19 cellular contexts compared by ENCODE assay signal in the genomic region with DNA sequence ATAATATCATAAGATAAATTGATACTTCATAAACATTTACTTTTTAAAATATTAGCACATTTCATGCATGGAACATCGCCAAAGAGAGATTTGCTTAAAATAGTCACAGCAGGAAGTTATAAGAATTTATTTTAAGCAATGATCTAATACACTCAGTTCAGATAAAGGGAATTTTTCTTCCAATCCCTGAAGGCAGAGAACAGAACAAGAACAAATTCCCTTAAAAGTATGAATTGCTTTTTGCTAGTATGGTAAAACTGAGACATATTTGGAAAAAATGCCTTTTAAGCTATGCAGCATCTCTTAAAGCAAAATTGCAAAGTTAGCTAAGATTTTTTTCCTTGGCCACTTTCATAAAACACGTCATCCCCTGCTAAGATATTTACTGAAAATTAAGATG.
DNase-seq lines count a peak whose midpoint lies in the region; ATAC-seq and TF ChIP-seq lines count a peak whose summit lies in the region.
"Had no signal": no experiment of that assay in that cellular context is flagged by ENCODE, and none has a peak within 500 bp of the region (broad histone marks: within the 10 kb centered on the region; RNA-seq: fewer than 3 reads in every experiment).

No MANE protein-coding gene starts in this region.

- intact Hi-C loops in IMR-90 (cut with micrococcal nuclease), result loop anchor here (2.0 kb wide), 1 partner anchor 13 kb away; no protein-coding TSS in a partner anchor

- H3K4me2 ChIP-seq in IMR-90 (ENCODE audit: low read depth, low read length) (no peak overlapping the region), trophoblast cell (ENCODE audit: low read length) (no peak overlapping the region)
- H3K4me2 ChIP-seq: GM23338 had no signal

- no peaks in the 10 kb centered on the region for H3K79me2 ChIP-seq in trophoblast cell (ENCODE audit: control insufficient read depth, insufficient read depth, low read length, poor library complexity)

- no peaks in the 10 kb centered on the region for H4K20me1 ChIP-seq in IMR-90 (ENCODE audit: insufficient read depth, low read length)

- no CpG with 5 or more reads among the region's 2 CpGs for whole genome bisulfite sequencing in IMR-90 (ENCODE audit: extremely low coverage in 2 of 2, insufficient read length in 1 of 2), 2 experiments
- no CpG with 5 or more reads among the region's 2 CpGs for WGBS in trophoblast cell (ENCODE audit: extremely low coverage, insufficient coverage, insufficient read length)

- H2AFZ ChIP-seq in IMR-90 (replicated peaks; ENCODE audit: low read length, poor library complexity) (no peak overlapping the region), trophoblast cell (ENCODE audit: insufficient read depth, low read length, poor library complexity) (no peak overlapping the region)
- H2AFZ ChIP-seq: GM23338 had no signal

- H2BK120ac ChIP-seq in IMR-90 (ENCODE audit: low read depth, low read length) (no peak overlapping the region), trophoblast cell (ENCODE audit: insufficient read depth, low read length, poor library complexity) (no peak overlapping the region)

- H4K91ac ChIP-seq in IMR-90 (ENCODE audit: insufficient read depth, low read depth, low read length) (no peak overlapping the region), trophoblast cell (ENCODE audit: low read depth, low read length) (no peak overlapping the region)

- no peak overlapping the region for H2BK20ac ChIP-seq in IMR-90 (ENCODE audit: low read depth, low read length)

- peaks cover 15% of the 10 kb centered on the region for H3K4me1 Mint-ChIP-seq in nephron
- H3K4me1 Mint-ChIP-seq: GM23338, IgD-negative memory B cell had no signal

- no peak for TF ChIP-seq RAD21 in IMR-90 (IDR thresholded peaks at IDR 0.05; ENCODE audit: low read length)

- dilution Hi-C loops in IMR-90 (cut with HindIII; ENCODE audit: low sequenced_read_pairs, unreplicated experiment), result no loop called here

- peaks cover 9% of the 10 kb centered on the region for H3K36me3 Mint-ChIP-seq in nephron (ENCODE audit: low read depth)

- in situ Hi-C loops in IMR-90 (cut with MboI; ENCODE audit: low sequenced_read_pairs) (no loop called here), astrocyte of the spinal cord (cut with HindIII; ENCODE audit: low sequenced_read_pairs) (no loop called here)

- no TSS peak for BruUV-seq in IMR-90 (replicated peaks; lab: Mats Ljungman, UMichigan)

- CTCF ChIA-PET in IMR-90 (lab: Yijun Ruan, JAX), result no interaction called here

- no peak overlapping the region for H3K56ac ChIP-seq in IMR-90 (ENCODE audit: extremely low read depth, insufficient read depth, low read length)

- no peaks in the 10 kb centered on the region for H3K9me3 Mint-ChIP-seq in nephron
- H3K9me3 Mint-ChIP-seq: GM23338, IgD-negative memory B cell had no signal

- TF ChIP-seq CTCF in IMR-90 (conservative IDR thresholded peaks at IDR 0.05; ENCODE audit: low read depth, low read length) (no peak), astrocyte of the spinal cord (IDR thresholded peaks at IDR 0.05; ENCODE audit: low read depth, low read length) (no peak), nephron (IDR thresholded peaks at IDR 0.05; ENCODE audit: unreplicated experiment in 3 of 3) (no peak)

- POLR2A ChIA-PET in IMR-90 (lab: Charles Lee; ENCODE audit: unreplicated experiment), result no interaction called here

- H3K27me3 Mint-ChIP-seq in nephron (ENCODE audit: low read depth), result no peaks in the 10 kb centered on the region
- H3K27me3 Mint-ChIP-seq: IgD-negative memory B cell had no signal

- ATAC-seq in IMR-90 (ENCODE audit: low read depth), result no peak
- no peak for ATAC-seq in HG02623 (IDR thresholded peaks at IDR 0.05; ENCODE audit: unreplicated experiment)
- ATAC-seq: GM23338, Panc1 had no signal

- no peak overlapping the region for H3K9ac ChIP-seq in IMR-90 (ENCODE audit: low read depth, low read length)
- no peak overlapping the region for H3K9ac ChIP-seq in trophoblast cell (ENCODE audit: low read length)

- no peak overlapping the region for H2BK12ac ChIP-seq in trophoblast cell (ENCODE audit: low read length)

- H3K4me3 ChIP-seq in IMR-90 (ENCODE audit: insufficient read depth, low read depth, low read length) (no peak overlapping the region), astrocyte of the spinal cord (ENCODE audit: low read depth, low read length) (no peak overlapping the region), trophoblast cell (ENCODE audit: low read depth, low read length) (no peak overlapping the region)
- H3K4me3 ChIP-seq: GM23338, MG63 had no signal

- H3K23ac ChIP-seq in IMR-90 (ENCODE audit: low read depth, low read length), result no peak overlapping the region
- H3K23ac ChIP-seq in trophoblast cell (ENCODE audit: low read length), result no peak overlapping the region

- H2AK5ac ChIP-seq in IMR-90 (ENCODE audit: low read depth, low read length) (no peak overlapping the region), trophoblast cell (ENCODE audit: low read length) (no peak overlapping the region)

- no peaks in the 10 kb centered on the region for H3K4me1 ChIP-seq in IMR-90 (ENCODE audit: control insufficient read depth, insufficient read depth, low read length)
- no peaks in the 10 kb centered on the region for H3K4me1 ChIP-seq in trophoblast cell (ENCODE audit: control insufficient read depth in 1 of 2, insufficient read depth in 2 of 2, low read length in 2 of 2)

- H3K18ac ChIP-seq in IMR-90 (ENCODE audit: low read depth, low read length), result no peak overlapping the region
- no peak overlapping the region for H3K18ac ChIP-seq in trophoblast cell (ENCODE audit: low read length)

- H2BK5ac ChIP-seq in IMR-90 (ENCODE audit: low read depth, low read length, poor library complexity, severe bottlenecking) (no peak overlapping the region), trophoblast cell (ENCODE audit: low read depth, low read length, poor library complexity) (no peak overlapping the region)

- DNase-seq in IMR-90, result peak; percentile 40
- peak; percentile 26 for DNase-seq in astrocyte of the spinal cord (ENCODE audit: low read depth, low spot score)
- peak; percentile 41 for DNase-seq in fibroblast of peridontal ligament (ENCODE audit: extremely low read depth)
- no peak for DNase-seq in trophoblast cell
- DNase-seq in GDM1 (lab: John Stamatoyannopoulos, UW), result no peak
- DNase-seq: AML-193, DND-41, HCEC 1CT, Kasumi-1, MG63, NCI-H1048, NCI-H2081 treated with DMSO at 0.1 percent for 48 hours, NCI-H446 treated with DMSO at 0.1 percent for 48 hours had no signal

- H3K27ac ChIP-seq in IMR-90 (ENCODE audit: insufficient read depth, low read length), result no peak overlapping the region
- H3K27ac ChIP-seq in trophoblast cell (ENCODE audit: low read depth, low read length), result no peak overlapping the region
- H3K27ac ChIP-seq: C4-2B had no signal

- no peak overlapping the region for H3K4ac ChIP-seq in IMR-90 (ENCODE audit: low read depth, low read length)
- H3K4ac ChIP-seq in trophoblast cell (ENCODE audit: low read depth, low read length), result no peak overlapping the region

- H3K9me3 ChIP-seq in IMR-90 (ENCODE audit: control insufficient read depth, insufficient read depth, low read length), result no peaks in the 10 kb centered on the region
- H3K9me3 ChIP-seq in trophoblast cell (ENCODE audit: insufficient read depth, low read depth, low read length), result no peaks in the 10 kb centered on the region
- H3K9me3 ChIP-seq: MG63 had no signal

- H3K36me3 ChIP-seq in IMR-90 (ENCODE audit: control insufficient read depth, insufficient read depth, low read length) (no peaks in the 10 kb centered on the region), trophoblast cell (ENCODE audit: control insufficient read depth in 1 of 2, insufficient read depth in 2 of 2, low read length in 2 of 2) (no peaks in the 10 kb centered on the region)
- H3K36me3 ChIP-seq: MG63 had no signal

- H2BK15ac ChIP-seq in IMR-90 (ENCODE audit: low read depth, low read length), result no peak overlapping the region

- H3K79me1 ChIP-seq in IMR-90 (ENCODE audit: low read depth in 1 of 2, low read length in 2 of 2) (no peaks in the 10 kb centered on the region), trophoblast cell (ENCODE audit: low read length) (no peaks in the 10 kb centered on the region)

- no peak overlapping the region for H3K14ac ChIP-seq in IMR-90 (replicated peaks; ENCODE audit: low read depth, low read length)
- no peak overlapping the region for H3K14ac ChIP-seq in trophoblast cell (ENCODE audit: low read length)

- no peak overlapping the region for H2AK9ac ChIP-seq in IMR-90 (replicated peaks; ENCODE audit: low read depth, low read length, poor library complexity)

- H4K8ac ChIP-seq in IMR-90 (ENCODE audit: low read depth in 2 of 2, low read length in 2 of 2), result no peak overlapping the region
- H4K8ac ChIP-seq in trophoblast cell (ENCODE audit: low read depth, low read length), result no peak overlapping the region

- no peak overlapping the region for H4K5ac ChIP-seq in IMR-90 (ENCODE audit: low read depth, low read length)

- H3K27me3 ChIP-seq in IMR-90 (ENCODE audit: control insufficient read depth, insufficient read depth, low read length) (no peaks in the 10 kb centered on the region), trophoblast cell (ENCODE audit: insufficient read depth, low read length) (no peaks in the 10 kb centered on the region)
- H3K27me3 ChIP-seq: MG63 had no signal

- H3K4me3 Mint-ChIP-seq in nephron, result no peak overlapping the region
- H3K4me3 Mint-ChIP-seq: GM23338, IgD-negative memory B cell had no signal

- TF ChIP-seq POLR2A in IMR-90 (IDR thresholded peaks at IDR 0.05; ENCODE audit: low read depth, low read length), result no peak

- H3K9me1 ChIP-seq in IMR-90 (ENCODE audit: insufficient read depth, low read length), result no peaks in the 10 kb centered on the region

- no peak overlapping the region for H4K12ac ChIP-seq in trophoblast cell (ENCODE audit: low read depth, low read length)

- H3K27ac Mint-ChIP-seq in nephron, result peak overlapping the region; percentile 35 to 85 (median 81)
- H3K27ac Mint-ChIP-seq: GM23338, IgD-negative memory B cell had no signal

TF ChIP-seq in IMR-90, 13 proteins besides CTCF, POLR2A, EP300 and RAD21:
- TF ChIP-seq, protein P1, sequence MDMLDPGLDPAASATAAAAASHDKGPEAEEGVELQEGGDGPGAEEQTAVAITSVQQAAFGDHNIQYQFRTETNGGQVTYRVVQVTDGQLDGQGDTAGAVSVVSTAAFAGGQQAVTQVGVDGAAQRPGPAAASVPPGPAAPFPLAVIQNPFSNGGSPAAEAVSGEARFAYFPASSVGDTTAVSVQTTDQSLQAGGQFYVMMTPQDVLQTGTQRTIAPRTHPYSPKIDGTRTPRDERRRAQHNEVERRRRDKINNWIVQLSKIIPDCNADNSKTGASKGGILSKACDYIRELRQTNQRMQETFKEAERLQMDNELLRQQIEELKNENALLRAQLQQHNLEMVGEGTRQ (IDR thresholded peaks at IDR 0.05; ENCODE audit: low read depth, low read length), result no peak

Comparison
In these comparisons a context has a peak if more than half of its experiments do, and no peak if none do; other contexts are left out.
1. DNase-seq: peak in IMR-90 (single experiment), astrocyte of the spinal cord (single experiment) and fibroblast of peridontal ligament (single experiment); none in trophoblast cell (0 of 2) and GDM1 (single experiment).